Comparison of ENCODE assay signal across 8 cellular contexts in the genomic region with DNA sequence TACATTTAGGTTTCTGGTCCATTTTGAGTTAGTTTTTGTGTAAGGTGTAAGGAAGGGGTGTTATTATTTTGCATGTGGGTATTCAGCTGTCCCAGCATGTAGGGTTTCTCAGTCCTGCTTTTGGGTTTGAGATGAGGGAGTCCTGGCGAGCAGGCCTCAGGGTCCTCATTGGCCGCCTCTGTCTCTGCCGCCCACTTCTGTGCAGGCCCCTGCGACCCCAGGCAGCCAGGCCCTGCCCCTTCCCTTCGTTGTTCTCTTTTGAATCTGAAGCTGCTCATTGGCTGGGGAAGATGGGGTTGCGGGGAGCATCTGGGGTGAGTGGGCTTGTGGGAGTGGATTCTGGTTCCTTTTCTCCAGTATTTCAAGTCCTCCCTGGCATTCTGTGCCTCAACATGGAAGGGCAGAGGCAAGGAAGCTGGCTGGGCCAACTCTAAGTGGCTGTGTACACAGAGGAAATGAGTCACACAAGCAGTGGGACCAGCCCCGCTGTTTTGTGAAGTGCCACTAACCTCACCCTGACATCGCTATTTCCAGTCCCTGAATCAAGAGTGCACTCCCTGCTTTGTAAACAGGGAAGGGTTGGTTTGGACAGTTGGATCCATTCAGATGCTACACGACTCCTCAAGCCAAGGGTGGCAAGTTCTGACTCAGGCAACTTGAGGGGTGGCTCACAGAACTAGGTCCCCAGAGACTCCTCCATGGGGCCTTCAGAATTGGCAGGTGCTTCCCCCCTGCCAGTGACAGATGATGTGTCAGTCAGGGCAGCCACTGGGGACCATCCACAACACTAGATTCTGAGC.
DNase-seq lines count a peak whose midpoint lies in the region; ATAC-seq and TF ChIP-seq lines count a peak whose summit lies in the region.
"Not testable (repeated sequence)": the region's sequence is repeated elsewhere in the genome, so short reads cannot be mapped to it uniquely, and the experiment has no call there.

No MANE protein-coding gene starts in this region.

- BruUV-seq in A673 (replicated peaks; lab: Mats Ljungman, UMichigan): not testable (repeated sequence)

- H3K4me3 Mint-ChIP-seq in T-cell; activated naive CD4-positive, alpha-beta T cell treated with anti-CD3 and anti-CD28 coated beads, Interleukin-2, amount 50 U/mL, for 24 hours: not testable (repeated sequence)

- H3K4me1 ChIP-seq in A673 (ENCODE audit: insufficient read depth, low read length, poor library complexity, severe bottlenecking): not testable (repeated sequence)

- DNase-seq in A673 (ENCODE audit: low spot score): peak; percentile 84
- DNase-seq in NAMALWA (ENCODE audit: low spot score): peak; percentile 92
- DNase-seq in T-cell: peak in 27 of 34 experiments; percentile 9 to 56 (median 28)
- DNase-seq in left ventricle myocardium superior: peak; percentile 56
- peak; percentile 36 to 49 for DNase-seq in stimulated activated CD4-positive, alpha-beta T cell treated with anti-CD3 and anti-CD28 coated beads, Interleukin-15, amount 100 ng/mL, for 48 hours (ENCODE audit: low read depth in 2 of 2)

- POLR2A ChIA-PET in A673 (lab: Charles Lee; ENCODE audit: low non-redundant PET); T-cell (lab: Charles Lee): not testable (repeated sequence)

- H3K4me3 ChIP-seq in A673 (ENCODE audit: low read depth, low read length, poor library complexity, severe bottlenecking): not testable (repeated sequence)

- H3K27me3 Mint-ChIP-seq in T-cell; activated naive CD4-positive, alpha-beta T cell treated with anti-CD3 and anti-CD28 coated beads, Interleukin-2, amount 50 U/mL, for 24 hours: not testable (repeated sequence)

- peaks cover 12 to 20% (median 14%) of the 10 kb centered on the region in 3 donors for H3K4me1 Mint-ChIP-seq in T-cell
- H3K4me1 Mint-ChIP-seq in activated naive CD4-positive, alpha-beta T cell treated with anti-CD3 and anti-CD28 coated beads, Interleukin-2, amount 50 U/mL, for 24 hours: peaks cover 14% of the 10 kb centered on the region

- H3K27ac ChIP-seq in A673 (ENCODE audit: low read depth, low read length, poor library complexity, severe bottlenecking): not testable (repeated sequence)

- H3K27ac Mint-ChIP-seq in T-cell: peak overlapping the region; percentile 91 to 93
- peak overlapping the region; percentile 76 for H3K27ac Mint-ChIP-seq in activated naive CD4-positive, alpha-beta T cell treated with anti-CD3 and anti-CD28 coated beads, Interleukin-2, amount 50 U/mL, for 24 hours

- H3K9me3 Mint-ChIP-seq in T-cell; activated naive CD4-positive, alpha-beta T cell treated with anti-CD3 and anti-CD28 coated beads, Interleukin-2, amount 50 U/mL, for 24 hours: not testable (repeated sequence)

- CTCF ChIA-PET in A673 (lab: Charles Lee); T-cell (lab: Charles Lee): not testable (repeated sequence)

- intact Hi-C loops in A673 (cut with micrococcal nuclease; ENCODE audit: unreplicated experiment); left ventricle myocardium superior (cut with micrococcal nuclease): not testable (repeated sequence)

- not testable (repeated sequence) for TF ChIP-seq CTCF in A673 (conservative IDR thresholded peaks at IDR 0.05; ENCODE audit: low read depth, low read length)

- not testable (repeated sequence) for H3K9me3 ChIP-seq in A673 (ENCODE audit: low read depth, low read length, poor library complexity, severe bottlenecking)

- not testable (repeated sequence) for H3K36me3 ChIP-seq in A673 (ENCODE audit: insufficient read depth, low read length, poor library complexity, severe bottlenecking)

- ATAC-seq in GM18870 (IDR thresholded peaks at IDR 0.05; ENCODE audit: unreplicated experiment) (peak; percentile 78), HG02885 (IDR thresholded peaks at IDR 0.05; ENCODE audit: poor library complexity, unreplicated experiment) (peak; percentile 91), T-cell (replicated peaks in 1 of 4) (peak; percentile 75 to 97 (median 95)), left ventricle myocardium superior (peak; percentile 86)

- not testable (repeated sequence) for H3K36me3 Mint-ChIP-seq in T-cell; activated naive CD4-positive, alpha-beta T cell treated with anti-CD3 and anti-CD28 coated beads, Interleukin-2, amount 50 U/mL, for 24 hours

- not testable (repeated sequence) for H3K27me3 ChIP-seq in A673 (replicated peaks; ENCODE audit: insufficient read depth, low read depth, low read length, poor library complexity)

Comparison
In these comparisons a context has a peak if more than half of its experiments do, and no peak if none do; other contexts are left out.
1. DNase-seq: peak in every context shown above with its lines; median percentile 92 in NAMALWA; 84 in A673; 56 in left ventricle myocardium superior; 42 in stimulated activated CD4-positive, alpha-beta T cell treated with anti-CD3 and anti-CD28 coated beads, Interleukin-15, amount 100 ng/mL, for 48 hours; 28 in T-cell.